Comparison of ENCODE assay signal across 1 cellular context in genomic region chrX:70176938-70177533, GRCh38.
TF ChIP-seq lines count a peak whose summit lies in the region.

Gene DGAT2L6, plus strand, starts transcription at chrX:70177483. Its CDS starts 100 bp downstream, at chrX:70177583.

TF ChIP-seq in GM12878, 131 proteins besides CTCF, POLR2A, EP300 and RAD21 (continued from another document):
- TF ChIP-seq ATF2 (IDR thresholded peaks at IDR 0.05; ENCODE audit: low read length) (0 out of 2 replicates have a peak, but pooled peaks have one; percentile 13), POLR2AphosphoS5 (IDR thresholded peaks at IDR 0.05; ENCODE audit: low read length) (no peak), IKZF1 (conservative IDR thresholded peaks at IDR 0.05) (peak; percentile 42; the same call in 1 of the 2 replicates), CBFB (IDR thresholded peaks at IDR 0.05; ENCODE audit: low read depth) (no peak), HCFC1 (IDR thresholded peaks at IDR 0.05; ENCODE audit: low read length) (no peak), E4F1 (IDR thresholded peaks at IDR 0.05; ENCODE audit: borderline replicate concordance, partially characterized antibody) (no peak), ZBTB33 (IDR thresholded peaks at IDR 0.05) (no peak), YY1 (IDR thresholded peaks at IDR 0.05; ENCODE audit: low read depth, low read length) (0 out of 2 replicates have a peak, but pooled peaks have one; percentile 21), ZBTB11 (CRISPR knock-in tag; IDR thresholded peaks at IDR 0.05) (no peak), BACH1 (IDR thresholded peaks at IDR 0.05; ENCODE audit: borderline replicate concordance) (peak; percentile 56; the same call in 1 of the 2 replicates), ATF3 (IDR thresholded peaks at IDR 0.05; ENCODE audit: borderline replicate concordance, extremely low read depth, low read depth, low read length) (no peak), RELB (IDR thresholded peaks at IDR 0.05; ENCODE audit: low read depth) (no peak), PKNOX1 (IDR thresholded peaks at IDR 0.05) (no peak), JUND (IDR thresholded peaks at IDR 0.05; ENCODE audit: low read depth, low read length) (no peak), TAF1 (IDR thresholded peaks at IDR 0.05; ENCODE audit: borderline replicate concordance, low read depth, low read length) (no peak), EGR1 (IDR thresholded peaks at IDR 0.05; ENCODE audit: borderline replicate concordance in 1 of 2, low read depth in 2 of 2, low read length in 2 of 2) (no peak), CREM (IDR thresholded peaks at IDR 0.05; ENCODE audit: low read depth) (no peak), ZZZ3 (IDR thresholded peaks at IDR 0.05; ENCODE audit: control insufficient read depth, insufficient read length, low read depth) (no peak), NRF1 (conservative IDR thresholded peaks at IDR 0.05; ENCODE audit: low read depth, low read length) (no peak), FOXM1 (IDR thresholded peaks at IDR 0.05; ENCODE audit: low read depth, low read length) (no peak), IKZF2 (IDR thresholded peaks at IDR 0.05) (peak; percentile 25 to 44; a peak in 2 of 4 replicates), CBX5 (IDR thresholded peaks at IDR 0.05; ENCODE audit: low read depth) (no peak), IRF4 (IDR thresholded peaks at IDR 0.05; ENCODE audit: low read depth, low read length) (no peak), FOXK2 (IDR thresholded peaks at IDR 0.05) (no peak), YBX1 (IDR thresholded peaks at IDR 0.05) (no peak), ZNF217 (IDR thresholded peaks at IDR 0.05) (no peak), RUNX3 (IDR thresholded peaks at IDR 0.05; ENCODE audit: low read length) (peak; percentile 24; the same call in 1 of the 2 replicates), USF2 (IDR thresholded peaks at IDR 0.05; ENCODE audit: borderline replicate concordance, low read depth, low read length) (no peak)
